22 cellular contexts compared by ENCODE assay signal in genomic region chr9:15227491-15227890, GRCh38.
"Had no signal": no experiment of that assay in that cellular context is flagged by ENCODE, and none has a peak within 500 bp of the region (broad histone marks: within the 10 kb centered on the region; RNA-seq: fewer than 3 reads in every experiment).

No MANE protein-coding gene starts in this region.

- H3K27me3 Mint-ChIP-seq: activated CD8-positive, alpha-beta memory T cell treated with anti-CD3 and anti-CD28 coated beads, Interleukin-2, amount 10 ng/mL, durations not matched to agents 7 days and 5 days; brain; natural killer cell treated with Interleukin-12 subunit alpha and Interleukin-12 subunit beta and Interleukin-15 and Interleukin-18, amount 100 ng/mL, for 72 hours had no signal

- DNase-seq: activated CD4-positive, alpha-beta T cell treated with anti-CD3 and anti-CD28 coated beads for 4 hours; activated CD4-positive, CD25-positive, alpha-beta regulatory T cell; activated CD8-positive, alpha-beta memory T cell treated with anti-CD3 and anti-CD28 coated beads, Interleukin-2, amount 10 ng/mL, durations not matched to agents 7 days and 5 days; activated CD8-positive, alpha-beta T cell treated with anti-CD3 and anti-CD28 coated beads, Interleukin-2, amount 10 ng/mL, durations not matched to agents 7 days and 5 days; activated gamma-delta T cell treated with Interleukin-2 at 50 U/mL for 16 hours; foreskin fibroblast; head of caudate nucleus; hippocampal formation; left cardiac atrium; left ventricle myocardium superior; mucosa of descending colon; posterior cingulate gyrus; spleen; stimulated activated naive CD4-positive, alpha-beta T cell; SW 1271; T-helper 9 cell; testis; transverse colon had no signal

- H3K27ac Mint-ChIP-seq: activated CD8-positive, alpha-beta T cell treated with anti-CD3 and anti-CD28 coated beads, Interleukin-2, amount 10 ng/mL, durations not matched to agents 7 days and 5 days; brain had no signal

- ATAC-seq: activated CD8-positive, alpha-beta T cell treated with anti-CD3 and anti-CD28 coated beads, Interleukin-2, amount 10 ng/mL, durations not matched to agents 7 days and 5 days; left cardiac atrium; left ventricle myocardium superior; mucosa of descending colon; right cardiac atrium had no signal

- H3K4me1 Mint-ChIP-seq: brain had no signal

- H3K4me3 Mint-ChIP-seq: activated CD8-positive, alpha-beta T cell treated with anti-CD3 and anti-CD28 coated beads, Interleukin-2, amount 10 ng/mL, durations not matched to agents 7 days and 5 days; brain; T-helper 1 cell treated with Interleukin-12 subunit alpha and Interleukin-12 subunit beta and Interleukin-4 antibody, amounts not matched to agents 30 μg/mL and 1 μg/mL, for 36 hours had no signal

- H3K9me3 Mint-ChIP-seq: natural killer cell treated with Interleukin-12 subunit alpha and Interleukin-12 subunit beta and Interleukin-15 and Interleukin-18, amount 100 ng/mL, for 72 hours; T-helper 1 cell treated with Interleukin-12 subunit alpha and Interleukin-12 subunit beta and Interleukin-4 antibody, amounts not matched to agents 30 μg/mL and 1 μg/mL, for 36 hours had no signal
